31 cellular contexts compared by ENCODE assay signal in genomic region chr12:95989504-95990123, GRCh38. TPM values are rescaled to one million over a fixed set of nuclear protein-coding genes. Genes with fewer than 3 reads are reported as not detected.
"Had no signal": no experiment of that assay in that cellular context is flagged by ENCODE, and none has a peak within 500 bp of the region (broad histone marks: within the 10 kb centered on the region; RNA-seq: fewer than 3 reads in every experiment).

No MANE protein-coding gene starts in this region.

- H3K27ac ChIP-seq: ascending aorta, body of pancreas, SJCRH30 had no signal

- H3K4me1 ChIP-seq: ascending aorta, body of pancreas, SJCRH30 had no signal

- H3K4me3 ChIP-seq: ascending aorta, body of pancreas, MG63, SJCRH30 had no signal

- H3K27me3 ChIP-seq: ascending aorta, body of pancreas, SJCRH30 had no signal

- H3K9me3 ChIP-seq: ascending aorta, body of pancreas, MG63, SJCRH30 had no signal

- H3K36me3 ChIP-seq: ascending aorta, MG63, SJCRH30 had no signal

- DNase-seq: activated CD4-positive, alpha-beta T cell treated with anti-CD3 and anti-CD28 coated beads for 1 hour; activated CD4-positive, alpha-beta T cell treated with anti-CD3 and anti-CD28 coated beads, Interleukin-2, amount 10 ng/mL, durations not matched to agents 24 days and 14 days; activated CD4-positive, alpha-beta T cell treated with anti-CD3 and anti-CD28 coated beads, Interleukin-2, amount 50 U/mL, for 48 hours; activated CD8-positive, alpha-beta memory T cell treated with anti-CD3 and anti-CD28 coated beads, Interleukin-2, amount 10 ng/mL, durations not matched to agents 7 days and 5 days; activated effector memory CD4-positive, alpha-beta T cell treated with Interleukin-2 at 50 U/mL for 16 hours; activated naive CD4-positive, alpha-beta T cell; activated naive CD8-positive, alpha-beta T cell treated with anti-CD3 and anti-CD28 coated beads, Interleukin-2, amount 50 U/mL, for 24 hours; activated T-cell treated with anti-CD3 and anti-CD28 coated beads, Interleukin-2, amount 50 U/mL, for 24 hours; amniotic stem cell; body of pancreas; central memory CD4-positive, alpha-beta T cell; MG63; NCI-H1105 treated with DMSO at 0.1 percent for 48 hours; NCI-H1436 treated with DMSO at 0.1 percent for 48 hours; NCI-H187; NCI-H2081; NCI-H446; NCI-H524; NCI-H748 treated with DMSO at 0.1 percent for 48 hours; RPMI8226; SJCRH30; T-cell; T-helper 2 cell; T1000 had no signal

- ATAC-seq: activated CD8-positive, alpha-beta memory T cell treated with anti-CD3 and anti-CD28 coated beads, Interleukin-2, amount 10 ng/mL, durations not matched to agents 7 days and 5 days; activated naive CD4-positive, alpha-beta T cell treated with anti-CD3 and anti-CD28 coated beads, Interleukin-2, amount 50 U/mL, for 72 hours; activated naive CD8-positive, alpha-beta T cell treated with anti-CD3 and anti-CD28 coated beads, Interleukin-2, amount 50 U/mL, for 24 hours; body of pancreas; Panc1; Right ventricle myocardium inferior; T-cell; WTC11 had no signal

RNA-seq across cellular contexts. Expression of gene AMDHD1, which starts 46.5 kb away (rescaled TPM):
- total RNA-seq: bronchial epithelial cell, SJCRH30 had no signal

RNA-seq across cellular contexts. Expression of gene CCDC38, which starts 47.2 kb away (rescaled TPM):
- total RNA-seq: activated CD4-positive, alpha-beta T cell treated with anti-CD3 and anti-CD28 coated beads, Interleukin-2, amount 10 ng/mL, durations not matched to agents 24 days and 14 days; activated T-helper 1 cell treated with anti-CD3 and anti-CD28 coated beads, Interleukin-12 subunit alpha, Interleukin-12 subunit beta, Interleukin-2, Interleukin-4 antibody, amounts not matched to agents 30 ng/mL and 10 ng/mL and 1 ng/mL, durations not matched to agents 14 hours and 24 hours and 36 hours; ascending aorta; body of pancreas; bronchial epithelial cell; Right ventricle myocardium inferior; WTC11 had no signal
